In genomic region chr11:316031-316701, GRCh38 we compare ENCODE assay signal across 7 cellular contexts. TPM values are rescaled to one million over a fixed set of nuclear protein-coding genes. Genes with fewer than 3 reads are reported as not detected.
DNase-seq lines count a peak whose midpoint lies in the region; ATAC-seq, FAIRE-seq and TF ChIP-seq lines count a peak whose summit lies in the region.
"Had no signal": no experiment of that assay in that cellular context is flagged by ENCODE, and none has a peak within 500 bp of the region (broad histone marks: within the 10 kb centered on the region; RNA-seq: fewer than 3 reads in every experiment).

No MANE protein-coding gene starts in this region.

- no peaks in the 10 kb centered on the region for H3K9me3 Mint-ChIP-seq in neural progenitor cell

- DNase-seq in GM12891 (ENCODE audit: insufficient read length, low spot score) (no peak), caudate nucleus (lab: John Stamatoyannopoulos, UW) (no peak), neural progenitor cell (ENCODE audit: low spot score) (peak; percentile 50), amygdala (lab: John Stamatoyannopoulos, UW) (no peak), HK-2 (ENCODE audit: unreplicated experiment) (no peak)

- ATAC-seq in HG03025 (IDR thresholded peaks at IDR 0.05; ENCODE audit: low FRiP score, unreplicated experiment): no peak

- H3K36me3 Mint-ChIP-seq in neural progenitor cell: no peaks in the 10 kb centered on the region

- no peak for TF ChIP-seq POLR2A in GM12891 (IDR thresholded peaks at IDR 0.05; ENCODE audit: low read depth, low read length)

- H2AFZ ChIP-seq in neural progenitor cell (replicated peaks): no peak overlapping the region

- peak overlapping the region; percentile 31 for H3K4me3 ChIP-seq in neural progenitor cell

- no peaks in the 10 kb centered on the region for H3K9me3 ChIP-seq in neural progenitor cell (ENCODE audit: low read depth)

- H3K4me1 Mint-ChIP-seq in neural progenitor cell: peaks cover 57% of the 10 kb centered on the region

- peaks cover 12% of the 10 kb centered on the region for H3K27me3 Mint-ChIP-seq in neural progenitor cell (ENCODE audit: insufficient read depth, low read depth)

- H4K20me1 ChIP-seq in neural progenitor cell (ENCODE audit: low read depth): no peaks in the 10 kb centered on the region

- H3K27me3 ChIP-seq in neural progenitor cell: peaks cover 50% of the 10 kb centered on the region

- no peak overlapping the region for H3K27ac Mint-ChIP-seq in neural progenitor cell

- no peak for FAIRE-seq in GM12891 (lab: Jason Lieb, UNC)
- FAIRE-seq: TTC549 had no signal

- TF ChIP-seq CTCF in neural progenitor cell (IDR thresholded peaks at IDR 0.05): no peak

- no peaks in the 10 kb centered on the region for H3K79me2 ChIP-seq in neural progenitor cell (ENCODE audit: low read depth)

- no peaks in the 10 kb centered on the region for H3K36me3 ChIP-seq in neural progenitor cell

- H3K27ac ChIP-seq in caudate nucleus (ENCODE audit: low read depth, low read length) (peak overlapping the region; percentile 44), neural progenitor cell (no peak overlapping the region)

- H3K4me2 ChIP-seq in neural progenitor cell: peak overlapping the region; percentile 84

- peak overlapping the region; percentile 78 for H3K4me3 Mint-ChIP-seq in neural progenitor cell

- H3K9ac ChIP-seq in neural progenitor cell: no peak overlapping the region

- peaks cover 47% of the 10 kb centered on the region for H3F3A ChIP-seq in neural progenitor cell (ENCODE audit: low read depth)

- H3K4me1 ChIP-seq in neural progenitor cell: peaks cover 58% of the 10 kb centered on the region

TF ChIP-seq in GM12891, 5 proteins besides CTCF, POLR2A, EP300 and RAD21:
- TF ChIP-seq SPI1 (IDR thresholded peaks at IDR 0.05; ENCODE audit: low read depth, low read length): no peak
- TF ChIP-seq POU2F2 (IDR thresholded peaks at IDR 0.05; ENCODE audit: low read depth, low read length): no peak
- no peak for TF ChIP-seq TAF1 (IDR thresholded peaks at IDR 0.05; ENCODE audit: low read depth, low read length)
- TF ChIP-seq PAX5 (IDR thresholded peaks at IDR 0.05; ENCODE audit: insufficient read depth, low read length, severe bottlenecking): no peak
- TF ChIP-seq POLR2AphosphoS5 (IDR thresholded peaks at IDR 0.05; ENCODE audit: low read depth, low read length): 0 out of 2 replicates have a peak, but pooled peaks have one; percentile 42

RNA-seq across cellular contexts. Expression of gene IFITM1, which starts 2.3 kb away (rescaled TPM):
- polyA plus RNA-seq in GM12891 (2012; ENCODE audit: low read depth, missing spikeins): 413 TPM
- total RNA-seq in neural progenitor cell (ENCODE audit: low replicate concordance): 13.3 and 48.6 TPM in 2 replicates

RNA-seq across cellular contexts. Expression of gene IFITM3, which starts 4.5 kb away (rescaled TPM):
- polyA plus RNA-seq in GM12891 (2012; ENCODE audit: low read depth, missing spikeins): 18.7 TPM
- total RNA-seq in neural progenitor cell (ENCODE audit: low replicate concordance): 19.8 and 61.7 TPM in 2 replicates

RNA-seq across cellular contexts. Expression of gene IFITM2, which starts 8.6 kb away (rescaled TPM):
- polyA plus RNA-seq in GM12891 (2012; ENCODE audit: low read depth, missing spikeins): 486 TPM
- 10.5 and 63.9 TPM in 2 replicates for total RNA-seq in neural progenitor cell (ENCODE audit: low replicate concordance)

RNA-seq across cellular contexts. Expression of gene IFITM5, which starts 16.8 kb away (rescaled TPM):
- not detected for polyA plus RNA-seq in GM12891 (2012; ENCODE audit: low read depth, missing spikeins)
- not detected in 2 replicates for total RNA-seq in neural progenitor cell (ENCODE audit: low replicate concordance)

RNA-seq across cellular contexts. Expression of gene PGGHG, which starts 27.2 kb away (rescaled TPM):
- 19.3 TPM for polyA plus RNA-seq in GM12891 (2012; ENCODE audit: low read depth, missing spikeins)
- 20.5 and 44.4 TPM in 2 replicates for total RNA-seq in neural progenitor cell (ENCODE audit: low replicate concordance)
